ENCODE assay signal across 27 cellular contexts in the genomic region with DNA sequence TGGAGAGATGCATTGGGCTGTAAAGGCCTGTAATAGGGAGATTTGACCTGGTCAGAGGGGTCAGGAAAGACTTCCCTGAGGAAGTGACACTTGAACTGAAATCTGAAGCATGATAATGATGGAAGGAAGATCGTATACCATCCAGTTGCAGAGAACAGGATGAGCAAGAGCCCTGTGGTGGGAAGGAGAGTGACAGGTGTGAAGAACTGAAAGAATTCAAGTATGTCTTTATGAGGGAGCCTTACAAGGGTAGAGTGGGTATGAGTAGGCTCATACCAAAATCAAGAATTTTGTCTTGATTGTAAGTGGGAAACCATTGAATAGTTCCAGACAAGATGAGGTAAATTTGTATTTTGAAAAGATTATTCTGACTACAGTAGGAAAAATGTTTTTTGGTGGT.
"Had no signal": no experiment of that assay in that cellular context is flagged by ENCODE, and none has a peak within 500 bp of the region (broad histone marks: within the 10 kb centered on the region; RNA-seq: fewer than 3 reads in every experiment).

No MANE protein-coding gene starts in this region.

- H3K9me3 Mint-ChIP-seq: activated CD4-positive, alpha-beta T cell treated with anti-CD3 and anti-CD28 coated beads, Interleukin-2, amount 10 ng/mL, durations not matched to agents 24 days and 14 days; activated naive CD8-positive, alpha-beta T cell treated with anti-CD3 and anti-CD28 coated beads, Interleukin-2, amount 10 ng/mL, durations not matched to agents 7 days and 5 days; activated T-cell treated with anti-CD3 and anti-CD28 coated beads, Interleukin-2, amount 50 U/mL, for 24 hours; activated T-helper 2 cell treated with anti-CD3 and anti-CD28 coated beads, Interferon-gamma antibody, Interleukin-2, Interleukin-4, amounts not matched to agents 10 μg/mL and 5 μg/mL and 100 μg/mL, durations not matched to agents 14 hours and 24 hours and 36 hours had no signal

- H3K4me1 Mint-ChIP-seq: activated CD4-positive, alpha-beta T cell treated with anti-CD3 and anti-CD28 coated beads, Interleukin-2, amount 10 ng/mL, durations not matched to agents 24 days and 14 days; activated naive CD4-positive, alpha-beta T cell treated with anti-CD3 and anti-CD28 coated beads, Interleukin-2, amount 50 U/mL, for 24 hours; activated naive CD8-positive, alpha-beta T cell treated with anti-CD3 and anti-CD28 coated beads, Interleukin-2, amount 10 ng/mL, durations not matched to agents 7 days and 5 days; central memory CD8-positive, alpha-beta T cell had no signal

- H3K4me3 Mint-ChIP-seq: activated CD4-positive, alpha-beta T cell treated with anti-CD3 and anti-CD28 coated beads, Interleukin-2, amount 10 ng/mL, durations not matched to agents 24 days and 14 days; activated CD8-positive, alpha-beta T cell treated with anti-CD3 and anti-CD28 coated beads, Interleukin-2, amount 10 ng/mL, durations not matched to agents 7 days and 5 days; activated naive CD4-positive, alpha-beta T cell treated with anti-CD3 and anti-CD28 coated beads, Interleukin-2, amount 50 U/mL, for 24 hours; activated naive CD8-positive, alpha-beta T cell treated with anti-CD3 and anti-CD28 coated beads, Interleukin-2, amount 10 ng/mL, durations not matched to agents 7 days and 5 days; activated T-cell treated with anti-CD3 and anti-CD28 coated beads, Interleukin-2, amount 50 U/mL, for 24 hours; central memory CD8-positive, alpha-beta T cell had no signal

- H3K27me3 Mint-ChIP-seq: activated CD4-positive, alpha-beta T cell treated with anti-CD3 and anti-CD28 coated beads, Interleukin-2, amount 10 ng/mL, durations not matched to agents 24 days and 14 days; activated T-cell treated with anti-CD3 and anti-CD28 coated beads, Interleukin-2, amount 50 U/mL, for 24 hours; central memory CD8-positive, alpha-beta T cell had no signal

- H3K4me1 ChIP-seq: ascending aorta had no signal

- ATAC-seq: activated CD8-positive, alpha-beta T cell treated with anti-CD3 and anti-CD28 coated beads, Interleukin-2, amount 10 ng/mL, durations not matched to agents 7 days and 5 days; PC-3 had no signal

- H3K36me3 Mint-ChIP-seq: activated naive CD4-positive, alpha-beta T cell treated with anti-CD3 and anti-CD28 coated beads, Interleukin-2, amount 50 U/mL, for 24 hours; activated naive CD8-positive, alpha-beta T cell treated with anti-CD3 and anti-CD28 coated beads, Interleukin-2, amount 10 ng/mL, durations not matched to agents 7 days and 5 days had no signal

- H3K27me3 ChIP-seq: ascending aorta, cardiac muscle cell had no signal

- DNase-seq: activated CD4-positive, alpha-beta T cell treated with anti-CD3 and anti-CD28 coated beads, Interleukin-2, amount 10 ng/mL, durations not matched to agents 24 days and 14 days; activated CD4-positive, alpha-beta T cell treated with anti-CD3 and anti-CD28 coated beads, Interleukin-2, amount 50 U/mL, for 4 hours; activated CD8-positive, alpha-beta T cell treated with anti-CD3 and anti-CD28 coated beads, Interleukin-2, amount 10 ng/mL, durations not matched to agents 7 days and 5 days; activated gamma-delta T cell; activated naive CD4-positive, alpha-beta T cell treated with Interleukin-2 at 50 U/mL for 16 hours; activated naive CD8-positive, alpha-beta T cell treated with anti-CD3 and anti-CD28 coated beads, Interleukin-2, amount 10 ng/mL, durations not matched to agents 7 days and 5 days; activated T-cell treated with anti-CD3 and anti-CD28 coated beads, Interleukin-2, amount 50 U/mL, for 24 hours; amygdala; Kasumi-1; NCI-H1105; NCI-H1417 treated with DMSO at 0.1 percent for 48 hours; NCI-H187 treated with DMSO at 0.1 percent for 48 hours; NCI-H2081; NCI-H2171 treated with DMSO at 0.1 percent for 48 hours; NCI-H2227 treated with DMSO at 0.1 percent for 48 hours; NCI-H446 treated with DMSO at 0.1 percent for 48 hours; NCI-H524; NCI-H69; NK-92 treated with Interleukin-12 subunit alpha and Interleukin-12 subunit beta, amount 100 ng/mL, for 24 hours; PC-3; Right ventricle myocardium superior; T1000 had no signal

- H3K9me3 ChIP-seq: ascending aorta had no signal

- H3K36me3 ChIP-seq: ascending aorta, cardiac muscle cell had no signal

- H3K4me3 ChIP-seq: ascending aorta, cardiac muscle cell had no signal

- H3K27ac ChIP-seq: ascending aorta, cardiac muscle cell had no signal

- H3K27ac Mint-ChIP-seq: activated CD4-positive, alpha-beta T cell treated with anti-CD3 and anti-CD28 coated beads, Interleukin-2, amount 10 ng/mL, durations not matched to agents 24 days and 14 days; activated CD8-positive, alpha-beta T cell treated with anti-CD3 and anti-CD28 coated beads, Interleukin-2, amount 10 ng/mL, durations not matched to agents 7 days and 5 days; activated naive CD4-positive, alpha-beta T cell treated with anti-CD3 and anti-CD28 coated beads, Interleukin-2, amount 50 U/mL, for 24 hours; activated naive CD8-positive, alpha-beta T cell treated with anti-CD3 and anti-CD28 coated beads, Interleukin-2, amount 10 ng/mL, durations not matched to agents 7 days and 5 days; activated T-cell treated with anti-CD3 and anti-CD28 coated beads, Interleukin-2, amount 50 U/mL, for 24 hours; activated T-helper 2 cell treated with anti-CD3 and anti-CD28 coated beads, Interferon-gamma antibody, Interleukin-2, Interleukin-4, amounts not matched to agents 10 μg/mL and 5 μg/mL and 100 μg/mL, durations not matched to agents 14 hours and 24 hours and 36 hours had no signal
